ENCODE assay signal across 1 cellular context in the genomic region with DNA sequence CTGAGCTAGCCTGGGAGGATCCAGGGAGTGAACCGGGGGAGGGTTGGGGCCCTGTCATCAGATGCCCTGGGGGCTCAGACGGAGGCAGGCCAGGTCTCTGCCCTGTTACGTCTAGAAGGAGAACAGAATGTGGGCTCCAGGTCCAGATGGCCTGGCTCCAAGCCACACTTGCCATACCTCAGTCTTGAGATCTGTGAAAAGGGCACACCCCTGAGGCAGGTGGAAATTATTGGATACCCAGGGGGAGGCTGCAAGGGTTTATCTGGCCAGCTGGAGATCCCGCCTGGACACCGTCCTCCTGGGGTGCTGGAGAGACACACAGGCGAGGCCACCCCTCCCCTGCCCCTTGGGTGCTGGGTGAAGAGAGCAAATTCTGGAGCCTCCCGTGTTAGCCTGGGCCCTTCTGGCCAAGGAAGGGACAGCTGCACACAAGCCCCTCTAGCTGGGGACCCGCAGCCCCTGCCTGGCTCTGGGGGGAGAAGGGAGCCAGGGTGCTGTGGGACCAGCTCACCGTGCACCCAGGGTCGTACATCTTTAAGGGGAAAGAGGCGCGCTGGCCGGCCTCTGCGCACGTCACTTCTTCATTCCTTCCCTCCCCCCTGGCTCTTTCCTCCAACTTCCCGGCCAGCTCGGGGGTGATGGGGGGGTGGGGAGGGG.
TF ChIP-seq lines count a peak whose summit lies in the region.

No MANE protein-coding gene starts in this region.

TF ChIP-seq in K562, 482 proteins besides CTCF, POLR2A, EP300 and RAD21 (continued from another document and continues in another):
- TF ChIP-seq, protein P1, sequence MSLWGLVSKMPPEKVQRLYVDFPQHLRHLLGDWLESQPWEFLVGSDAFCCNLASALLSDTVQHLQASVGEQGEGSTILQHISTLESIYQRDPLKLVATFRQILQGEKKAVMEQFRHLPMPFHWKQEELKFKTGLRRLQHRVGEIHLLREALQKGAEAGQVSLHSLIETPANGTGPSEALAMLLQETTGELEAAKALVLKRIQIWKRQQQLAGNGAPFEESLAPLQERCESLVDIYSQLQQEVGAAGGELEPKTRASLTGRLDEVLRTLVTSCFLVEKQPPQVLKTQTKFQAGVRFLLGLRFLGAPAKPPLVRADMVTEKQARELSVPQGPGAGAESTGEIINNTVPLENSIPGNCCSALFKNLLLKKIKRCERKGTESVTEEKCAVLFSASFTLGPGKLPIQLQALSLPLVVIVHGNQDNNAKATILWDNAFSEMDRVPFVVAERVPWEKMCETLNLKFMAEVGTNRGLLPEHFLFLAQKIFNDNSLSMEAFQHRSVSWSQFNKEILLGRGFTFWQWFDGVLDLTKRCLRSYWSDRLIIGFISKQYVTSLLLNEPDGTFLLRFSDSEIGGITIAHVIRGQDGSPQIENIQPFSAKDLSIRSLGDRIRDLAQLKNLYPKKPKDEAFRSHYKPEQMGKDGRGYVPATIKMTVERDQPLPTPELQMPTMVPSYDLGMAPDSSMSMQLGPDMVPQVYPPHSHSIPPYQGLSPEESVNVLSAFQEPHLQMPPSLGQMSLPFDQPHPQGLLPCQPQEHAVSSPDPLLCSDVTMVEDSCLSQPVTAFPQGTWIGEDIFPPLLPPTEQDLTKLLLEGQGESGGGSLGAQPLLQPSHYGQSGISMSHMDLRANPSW (CRISPR knock-in tag; IDR thresholded peaks at IDR 0.05), result 0 out of 2 replicates have a peak, but pooled peaks have one; percentile 48
- TF ChIP-seq ESRRA (IDR thresholded peaks at IDR 0.05; ENCODE audit: borderline replicate concordance, low read depth) (peak; percentile 62; the same call in 1 of the 2 replicates), ERF (CRISPR knock-in tag; IDR thresholded peaks at IDR 0.05) (0 out of 2 replicates have a peak, but pooled peaks have one; percentile 60), ZKSCAN1 (IDR thresholded peaks at IDR 0.05; ENCODE audit: low read depth, low read length) (0 out of 2 replicates have a peak, but pooled peaks have one; percentile 17), CLOCK (CRISPR knock-in tag; IDR thresholded peaks at IDR 0.05; ENCODE audit: borderline replicate concordance) (no peak), SMARCA5 (IDR thresholded peaks at IDR 0.05) (peak; percentile 80; the same call in 1 of the 2 replicates), NRF1 (conservative IDR thresholded peaks at IDR 0.05 in 1 of 2, IDR thresholded peaks at IDR 0.05 in 1 of 2) (peak; percentile 79 to 81; a peak in 3 of 4 replicates), ZNF24 (IDR thresholded peaks at IDR 0.05) (0 out of 2 replicates have a peak, but pooled peaks have one; percentile 35), POLR2G (IDR thresholded peaks at IDR 0.05; ENCODE audit: low read depth, low read length) (peak; percentile 71), NR2F6 (CRISPR knock-in tag; IDR thresholded peaks at IDR 0.05) (no peak), RBFOX2 (IDR thresholded peaks at IDR 0.05; ENCODE audit: low read depth, low read length) (peak; percentile 11; the same call in 1 of the 2 replicates), NCOA2 (IDR thresholded peaks at IDR 0.05; ENCODE audit: partially characterized antibody in 2 of 2) (no peak), HDAC2 (IDR thresholded peaks at IDR 0.05) (peak; percentile 94), RHOXF2B (CRISPR knock-in tag; conservative IDR thresholded peaks at IDR 0.05) (no peak), ZC3H4 (CRISPR knock-in tag; IDR thresholded peaks at IDR 0.05; ENCODE audit: borderline replicate concordance) (no peak), E2F6 (IDR thresholded peaks at IDR 0.05; ENCODE audit: borderline replicate concordance in 1 of 2, extremely low read depth in 1 of 2, insufficient read depth in 1 of 2, insufficient read length in 1 of 2, low read depth in 1 of 2, low read length in 1 of 2, poor library complexity in 1 of 2, severe bottlenecking in 1 of 2) (peak in 1 of 2 experiments; percentile 18), PTBP1 (IDR thresholded peaks at IDR 0.05; ENCODE audit: low read depth, low read length) (peak; percentile 72; the same call in 1 of the 2 replicates), ZNF444 (CRISPR knock-in tag; IDR thresholded peaks at IDR 0.05) (no peak), PML (IDR thresholded peaks at IDR 0.05; ENCODE audit: low read length) (0 out of 2 replicates have a peak, but pooled peaks have one; percentile 28), ZZZ3 (IDR thresholded peaks at IDR 0.05) (no peak), BCLAF1 (IDR thresholded peaks at IDR 0.05; ENCODE audit: borderline replicate concordance in 1 of 2, control insufficient read depth in 1 of 2, low read depth in 2 of 2, low read length in 1 of 2) (no peak), CREM (IDR thresholded peaks at IDR 0.05; ENCODE audit: low read depth) (peak; percentile 81), MTA1 (IDR thresholded peaks at IDR 0.05; ENCODE audit: borderline replicate concordance) (peak; percentile 10; the same call in 1 of the 2 replicates), CREB1 (IDR thresholded peaks at IDR 0.05) (0 out of 2 replicates have a peak, but pooled peaks have one; percentile 16), CREB1 (CRISPR knock-in tag; IDR thresholded peaks at IDR 0.05) (0 out of 2 replicates have a peak, but pooled peaks have one; percentile 5), SMAD4 (CRISPR knock-in tag; conservative IDR thresholded peaks at IDR 0.05) (peak; percentile 39; the same call in 1 of the 2 replicates), ZNF146 (CRISPR knock-in tag; IDR thresholded peaks at IDR 0.05; ENCODE audit: unreplicated experiment) (no peak), MTF1 (CRISPR knock-in tag; IDR thresholded peaks at IDR 0.05; ENCODE audit: borderline replicate concordance) (0 out of 2 replicates have a peak, but pooled peaks have one; percentile 58), PRDM10 (IDR thresholded peaks at IDR 0.05; ENCODE audit: partially characterized antibody) (peak; percentile 67), IFI16 (CRISPR knock-in tag; IDR thresholded peaks at IDR 0.05) (no peak), RCOR1 (IDR thresholded peaks at IDR 0.05; ENCODE audit: borderline replicate concordance in 1 of 2, low read depth in 2 of 2, low read length in 2 of 2) (peak; percentile 24 to 84; a peak in 3 of 4 replicates), CSDE1 (IDR thresholded peaks at IDR 0.05) (no peak), RFX1 (IDR thresholded peaks at IDR 0.05) (no peak), SMARCA4 (IDR thresholded peaks at IDR 0.05) (no peak), ZNF398 (CRISPR knock-in tag; IDR thresholded peaks at IDR 0.05) (no peak)
- TF ChIP-seq, protein P2, sequence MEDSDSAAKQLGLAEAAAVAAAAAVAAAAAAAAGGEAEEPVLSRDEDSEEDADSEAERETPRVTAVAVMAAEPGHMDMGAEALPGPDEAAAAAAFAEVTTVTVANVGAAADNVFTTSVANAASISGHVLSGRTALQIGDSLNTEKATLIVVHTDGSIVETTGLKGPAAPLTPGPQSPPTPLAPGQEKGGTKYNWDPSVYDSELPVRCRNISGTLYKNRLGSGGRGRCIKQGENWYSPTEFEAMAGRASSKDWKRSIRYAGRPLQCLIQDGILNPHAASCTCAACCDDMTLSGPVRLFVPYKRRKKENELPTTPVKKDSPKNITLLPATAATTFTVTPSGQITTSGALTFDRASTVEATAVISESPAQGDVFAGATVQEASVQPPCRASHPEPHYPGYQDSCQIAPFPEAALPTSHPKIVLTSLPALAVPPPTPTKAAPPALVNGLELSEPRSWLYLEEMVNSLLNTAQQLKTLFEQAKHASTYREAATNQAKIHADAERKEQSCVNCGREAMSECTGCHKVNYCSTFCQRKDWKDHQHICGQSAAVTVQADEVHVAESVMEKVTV (CRISPR knock-in tag; IDR thresholded peaks at IDR 0.05), result 0 out of 2 replicates have a peak, but pooled peaks have one; percentile 4
- TF ChIP-seq, protein P3, sequence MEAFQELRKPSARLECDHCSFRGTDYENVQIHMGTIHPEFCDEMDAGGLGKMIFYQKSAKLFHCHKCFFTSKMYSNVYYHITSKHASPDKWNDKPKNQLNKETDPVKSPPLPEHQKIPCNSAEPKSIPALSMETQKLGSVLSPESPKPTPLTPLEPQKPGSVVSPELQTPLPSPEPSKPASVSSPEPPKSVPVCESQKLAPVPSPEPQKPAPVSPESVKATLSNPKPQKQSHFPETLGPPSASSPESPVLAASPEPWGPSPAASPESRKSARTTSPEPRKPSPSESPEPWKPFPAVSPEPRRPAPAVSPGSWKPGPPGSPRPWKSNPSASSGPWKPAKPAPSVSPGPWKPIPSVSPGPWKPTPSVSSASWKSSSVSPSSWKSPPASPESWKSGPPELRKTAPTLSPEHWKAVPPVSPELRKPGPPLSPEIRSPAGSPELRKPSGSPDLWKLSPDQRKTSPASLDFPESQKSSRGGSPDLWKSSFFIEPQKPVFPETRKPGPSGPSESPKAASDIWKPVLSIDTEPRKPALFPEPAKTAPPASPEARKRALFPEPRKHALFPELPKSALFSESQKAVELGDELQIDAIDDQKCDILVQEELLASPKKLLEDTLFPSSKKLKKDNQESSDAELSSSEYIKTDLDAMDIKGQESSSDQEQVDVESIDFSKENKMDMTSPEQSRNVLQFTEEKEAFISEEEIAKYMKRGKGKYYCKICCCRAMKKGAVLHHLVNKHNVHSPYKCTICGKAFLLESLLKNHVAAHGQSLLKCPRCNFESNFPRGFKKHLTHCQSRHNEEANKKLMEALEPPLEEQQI (IDR thresholded peaks at IDR 0.05), result no peak
